12 cellular contexts compared by ENCODE assay signal in the genomic region with DNA sequence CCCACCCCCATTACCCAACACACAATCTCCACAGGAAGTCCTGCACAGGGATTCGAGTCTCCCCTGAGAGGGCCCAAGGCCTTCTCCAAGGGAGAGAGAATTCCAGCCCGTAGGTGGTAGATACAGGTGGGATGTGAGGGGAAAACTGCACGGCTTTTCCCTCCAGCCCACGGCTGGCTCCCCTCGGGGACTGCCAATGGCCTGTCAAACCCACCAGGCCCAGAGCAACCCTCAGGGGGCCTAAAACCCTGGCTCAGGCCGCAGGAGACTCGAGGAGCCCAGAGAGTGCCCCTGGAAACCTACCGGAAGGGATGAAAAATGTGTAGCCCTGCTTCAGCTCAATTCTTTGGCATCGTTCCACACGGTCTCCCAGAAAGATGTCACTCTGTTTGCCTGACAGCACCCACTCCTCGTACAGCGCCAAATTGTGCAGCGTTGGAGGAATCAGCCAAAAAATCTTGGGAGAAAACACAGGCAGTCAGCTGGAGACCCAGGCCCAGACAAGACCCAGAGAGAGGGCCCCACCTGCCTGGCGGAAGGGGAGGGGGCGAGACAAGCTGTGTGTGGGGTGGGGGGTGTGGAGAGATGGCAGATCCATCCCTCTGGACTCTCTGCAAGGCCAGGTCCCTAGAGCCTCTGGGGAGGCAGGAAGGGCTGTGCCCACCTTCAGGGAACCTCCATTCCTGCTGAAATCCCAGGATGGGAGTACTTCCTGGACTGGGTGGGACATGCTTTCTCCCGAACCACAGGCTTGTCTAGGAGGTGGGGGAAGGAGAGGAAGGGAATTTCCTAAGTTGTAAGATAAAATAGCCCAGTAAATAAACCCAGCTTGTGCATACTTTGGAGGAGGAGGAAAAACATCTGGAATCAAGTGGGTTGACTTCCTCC. TPM values are rescaled to one million over a fixed set of nuclear protein-coding genes. Genes with fewer than 3 reads are reported as not detected.
DNase-seq lines count a peak whose midpoint lies in the region; ATAC-seq and TF ChIP-seq lines count a peak whose summit lies in the region.
"Had no signal": no experiment of that assay in that cellular context is flagged by ENCODE, and none has a peak within 500 bp of the region (broad histone marks: within the 10 kb centered on the region; RNA-seq: fewer than 3 reads in every experiment).

No MANE protein-coding gene starts in this region.

- POLR2A ChIA-PET in Caco-2 (lab: Charles Lee), result interaction anchor here (0.5 kb wide), 1 partner anchor 62 kb away, joined by 3 read pairs; no protein-coding TSS in a partner anchor

- H3K4me3 Mint-ChIP-seq in Caco-2 (ENCODE audit: unreplicated experiment), result no peak overlapping the region

- peaks cover 4 to 30% (median 18%) of the 10 kb centered on the region in 4 donors for H3K4me1 ChIP-seq in Peyer's patch
- H3K4me1 ChIP-seq in spleen, result peaks cover 50 to 93% (median 73%) of the 10 kb centered on the region in 6 donors
- peaks cover 15% of the 10 kb centered on the region for H3K4me1 ChIP-seq in Caco-2

- CTCF ChIA-PET in Caco-2 (lab: Charles Lee), result no interaction called here

- H3K27ac ChIP-seq in Peyer's patch (peak overlapping the region; percentile 19 to 98 (median 56)), spleen (peak overlapping the region; percentile 55 to 95 (median 83))

- H3K9me3 ChIP-seq in Peyer's patch (no peaks in the 10 kb centered on the region), spleen (no peaks in the 10 kb centered on the region), Caco-2 (no peaks in the 10 kb centered on the region)

- H3K4me3 ChIP-seq in Peyer's patch (no peak overlapping the region), fibroblast of the aortic adventitia (ENCODE audit: low read depth, low read length) (no peak overlapping the region), spleen (no peak overlapping the region), Caco-2 (ENCODE audit: low read depth, low read length) (no peak overlapping the region)

- H3K27me3 Mint-ChIP-seq in Caco-2 (ENCODE audit: insufficient read depth, unreplicated experiment), result no peaks in the 10 kb centered on the region

- H3K36me3 ChIP-seq in Peyer's patch (no peaks in the 10 kb centered on the region), spleen (peaks cover 0 to 33% (median 1%) of the 10 kb centered on the region in 6 donors), Caco-2 (ENCODE audit: control insufficient read depth, insufficient read depth, low read length) (no peaks in the 10 kb centered on the region; the same call in none of the 2 replicates)

- H3K4me1 Mint-ChIP-seq in Caco-2 (ENCODE audit: low read depth, unreplicated experiment), result peaks cover 7% of the 10 kb centered on the region

- no peak for ATAC-seq in HG02588 (IDR thresholded peaks at IDR 0.05; ENCODE audit: unreplicated experiment)
- ATAC-seq: SK-N-SH treated with all-trans-retinoic acid at 6 μM for 48 hours had no signal

- no TSS peak for BruUV-seq in Caco-2 (replicated peaks; lab: Mats Ljungman, UMichigan)

- H3K9me3 Mint-ChIP-seq in Caco-2 (ENCODE audit: unreplicated experiment), result no peaks in the 10 kb centered on the region

- TF ChIP-seq CTCF in Peyer's patch (IDR thresholded peaks at IDR 0.05) (no peak), fibroblast of the aortic adventitia (IDR thresholded peaks at IDR 0.05; ENCODE audit: insufficient read depth, low read length) (no peak), spleen (IDR thresholded peaks at IDR 0.05 in 8 of 11, conservative IDR thresholded peaks at IDR 0.05 in 3 of 11) (no peak), Caco-2 (IDR thresholded peaks at IDR 0.05; ENCODE audit: insufficient read depth in 1 of 2, low read depth in 1 of 2, low read length in 1 of 2, severe bottlenecking in 1 of 2, unreplicated experiment in 1 of 2) (no peak)

- 58 to 83% (median 76%) methylated on average over 11 to 16 of the region's 16 CpGs for WGBS in spleen, 5 donors

- no peak for TF ChIP-seq POLR2A in Peyer's patch (IDR thresholded peaks at IDR 0.05)
- TF ChIP-seq POLR2A in spleen (IDR thresholded peaks at IDR 0.05), result no peak

- DNase-seq in EH (ENCODE audit: low read depth) (peak; percentile 45), Peyer's patch (no peak), fibroblast of the aortic adventitia (ENCODE audit: low read depth) (peak; percentile 86), spleen (no peak), NCI-H345 treated with DMSO at 0.1 percent for 48 hours (lab: John Stamatoyannopoulos, UW; ENCODE audit: unreplicated experiment) (no peak), Caco-2 (no peak)
- DNase-seq: activated CD4-positive, alpha-beta T cell treated with anti-CD3 and anti-CD28 coated beads, Interleukin-2, amount 50 U/mL, for 4 hours; erythroblast; HCEC 1CT; NCI-H345 had no signal

- no peak overlapping the region for H3K27ac Mint-ChIP-seq in Caco-2 (ENCODE audit: unreplicated experiment)

- intact Hi-C loops in spleen (cut with DNase I; ENCODE audit: low total_unique reads) (no loop called here), Caco-2 (cut with micrococcal nuclease; ENCODE audit: unreplicated experiment) (no loop called here)

- H3K36me3 Mint-ChIP-seq in Caco-2 (ENCODE audit: insufficient read depth, unreplicated experiment), result peaks cover 31% of the 10 kb centered on the region

- no peaks in the 10 kb centered on the region for H3K27me3 ChIP-seq in Peyer's patch
- H3K27me3 ChIP-seq in spleen (replicated peaks in 1 of 7), result no peaks in the 10 kb centered on the region
- H3K27me3 ChIP-seq in Caco-2 (replicated peaks; ENCODE audit: control insufficient read depth, insufficient read depth, low read length), result no peaks in the 10 kb centered on the region

RNA-seq across cellular contexts. Expression of a gene that starts 48.1 kb away (rescaled TPM):
- total RNA-seq in Peyer's patch, result 100 to 1,000 TPM in 1 of 4 donors, 10 to 100 TPM in 2, 1 to 10 TPM in 1; 10.0 to 115 (median 33.7) TPM
- total RNA-seq in fibroblast of the aortic adventitia (ENCODE audit: low replicate concordance), result 26.8 and 29.8 TPM in 2 replicates
- total RNA-seq in spleen, result 10 to 100 TPM; 32.3 to 56.2 (median 46.5) TPM
- polyA plus RNA-seq in spleen, result 10 to 100 TPM; 20.8 to 25.5 (median 24.5) TPM
- 47.7 and 48.4 TPM in 2 replicates for total RNA-seq in Caco-2 (2022)

Comparison
In these comparisons a context has a peak if more than half of its experiments do, and no peak if none do; other contexts are left out.
1. DNase-seq: peak in EH (single experiment) and fibroblast of the aortic adventitia (single experiment); none in Peyer's patch (0 of 3), spleen (single experiment), NCI-H345 treated with DMSO at 0.1 percent for 48 hours (single experiment) and Caco-2 (0 of 2).